ENCODE assay signal across 7 cellular contexts in genomic region chr19:36687214-36688056, GRCh38. TPM values are rescaled to one million over a fixed set of nuclear protein-coding genes. Genes with fewer than 3 reads are reported as not detected.
DNase-seq lines count a peak whose midpoint lies in the region; ATAC-seq, FAIRE-seq and TF ChIP-seq lines count a peak whose summit lies in the region.

Gene ZNF567, plus strand, starts transcription at chr19:36687612. Its CDS starts 7,256 bp downstream, at chr19:36694868.

- TF ChIP-seq CTCF in brain microvascular endothelial cell (IDR thresholded peaks at IDR 0.05; ENCODE audit: low read depth, low read length, missing control alignments) = no peak
- no peak for TF ChIP-seq CTCF in sigmoid colon (IDR thresholded peaks at IDR 0.05)

- intact Hi-C loops in sigmoid colon (cut with DNase I) = loop anchor here (1.0 to 5.0 kb wide), 3 partner anchors 21 to 162 kb away; partner anchors contain the start of genes ZNF260 and ZNF461

- peak; percentile 39 to 53 for TF ChIP-seq POLR2A in sigmoid colon (IDR thresholded peaks at IDR 0.05)

- peak in 1 of 4 donors; percentile 27 for TF ChIP-seq EP300 in sigmoid colon (IDR thresholded peaks at IDR 0.05)

- H3K27ac ChIP-seq in brain microvascular endothelial cell = no peak within 1 kb of the TSS
- no peak within 1 kb of the TSS for H3K27ac ChIP-seq in iPS DF 6.9 (ENCODE audit: low read length)
- H3K27ac ChIP-seq in sigmoid colon = peak within 1 kb of the TSS; percentile 71 to 77 (median 76)

- H3K4me1 ChIP-seq in iPS DF 6.9 (ENCODE audit: control insufficient read depth, insufficient read depth, low read length) (no peaks in the 10 kb centered on the region), sigmoid colon (peaks cover 0 to 22% (median 17%) of the 10 kb centered on the region in 4 donors)

- no peaks in the 10 kb centered on the region for H3K9me3 ChIP-seq in iPS DF 6.9 (ENCODE audit: control insufficient read depth, insufficient read depth, low read length)
- H3K9me3 ChIP-seq in sigmoid colon = peaks cover 0 to 9% (median 2%) of the 10 kb centered on the region in 4 donors

- H3K4me3 ChIP-seq in brain microvascular endothelial cell (ENCODE audit: low read depth, low read length) (peak within 1 kb of the TSS; percentile 68), iPS DF 6.9 (ENCODE audit: low read length) (peak within 1 kb of the TSS; percentile 54), sigmoid colon (peak within 1 kb of the TSS; percentile 64 to 83 (median 78))

- DNase-seq in NCI-H2107 (lab: John Stamatoyannopoulos, UW) (peak; percentile 94), brain microvascular endothelial cell (peak; percentile 95), iPS DF 6.9 (ENCODE audit: low read depth, low spot score) (peak; percentile 85), sigmoid colon (peak; percentile 98)

- no peaks in the 10 kb centered on the region for H3K27me3 ChIP-seq in brain microvascular endothelial cell (replicated peaks)
- H3K27me3 ChIP-seq in iPS DF 6.9 (ENCODE audit: control insufficient read depth, insufficient read depth, low read length) = no peaks in the 10 kb centered on the region
- H3K27me3 ChIP-seq in sigmoid colon = no peaks in the 10 kb centered on the region

- H3K36me3 ChIP-seq in brain microvascular endothelial cell (replicated peaks) (peaks cover 20% of the 10 kb centered on the region), iPS DF 6.9 (ENCODE audit: control insufficient read depth, insufficient read depth, low read length) (peaks cover 6% of the 10 kb centered on the region), sigmoid colon (peaks cover under 1 to 32% (median 19%) of the 10 kb centered on the region in 4 donors)

- peak; percentile 85 for ATAC-seq in GM18517 (IDR thresholded peaks at IDR 0.05; ENCODE audit: unreplicated experiment)
- ATAC-seq in HG03025 (IDR thresholded peaks at IDR 0.05; ENCODE audit: low FRiP score, unreplicated experiment) = peak; percentile 92

- peak; percentile 82 for FAIRE-seq in TTC549 (lab: Jason Lieb, UNC)

- WGBS in iPS DF 6.9 (ENCODE audit: insufficient coverage, insufficient read length) = no CpG with 5 or more reads among the region's 69 CpGs
- 0 to 1% methylated on average over 69 of the region's 69 CpGs for WGBS in sigmoid colon, 2 donors

- in situ Hi-C loops in brain microvascular endothelial cell (cut with HindIII; ENCODE audit: low pct_ligation_motif_present, low sequenced_read_pairs) = no loop called here

RNA-seq across cellular contexts. Expression of gene ZNF567, which starts in this region (rescaled TPM):
- total RNA-seq in sigmoid colon = 10 to 100 TPM in 2 of 4 donors, 1 to 10 TPM in 2; 7.2 to 13.9 (median 11.0) TPM
- 1 to 10 TPM; 1.2 to 2.3 (median 2.1) TPM for polyA plus RNA-seq in sigmoid colon

Comparison
In these comparisons a context has a peak if more than half of its experiments do, and no peak if none do; other contexts are left out.
1. H3K27ac ChIP-seq: peak in sigmoid colon (4 of 4); none in brain microvascular endothelial cell (single experiment) and iPS DF 6.9 (single experiment).
2. Peak in every context shown above with its lines, with median percentiles within 50 percentile points of each other: DNase-seq and H3K4me3 ChIP-seq.